In genomic region chr17:19812407-19812806, GRCh38 we compare ENCODE assay signal across 1 cellular context.
TF ChIP-seq lines count a peak whose summit lies in the region.

No MANE protein-coding gene starts in this region.

TF ChIP-seq in endothelial cell of umbilical vein, 7 proteins besides CTCF, POLR2A, EP300 and RAD21 (continued from another document):
- TF ChIP-seq MAX (IDR thresholded peaks at IDR 0.05; ENCODE audit: insufficient read depth, insufficient read length) (no peak), MYC (IDR thresholded peaks at IDR 0.05; ENCODE audit: low read depth, low read length) (no peak), EZH2 (IDR thresholded peaks at IDR 0.05; ENCODE audit: borderline replicate concordance, low read depth, low read length, severe bottlenecking) (no peak)
